In genomic region chr1:67540025-67540732, GRCh38 we compare ENCODE assay signal across 23 cellular contexts.
DNase-seq lines count a peak whose midpoint lies in the region; ATAC-seq, FAIRE-seq and TF ChIP-seq lines count a peak whose summit lies in the region.
"Had no signal": no experiment of that assay in that cellular context is flagged by ENCODE, and none has a peak within 500 bp of the region (broad histone marks: within the 10 kb centered on the region; RNA-seq: fewer than 3 reads in every experiment).

No MANE protein-coding gene starts in this region.

- DNase-seq in right cardiac atrium (peak; percentile 39 to 82 (median 56)), cardiac septum (ENCODE audit: low spot score) (no peak), left colon (no peak), pancreas (peak in 4 of 6 donors; percentile 35 to 52 (median 44)), NCI-H748 (lab: John Stamatoyannopoulos, UW; ENCODE audit: unreplicated experiment) (no peak), cerebellar cortex (ENCODE audit: low spot score) (no peak), LoVo (ENCODE audit: low spot score) (no peak)
- DNase-seq: activated B cell treated with CpG ODN at 0.5 μM for 24 hours; activated CD4-positive, alpha-beta T cell treated with anti-CD3 and anti-CD28 coated beads, Interleukin-2, amount 50 U/mL, for 48 hours; activated naive CD4-positive, alpha-beta T cell treated with Interleukin-2 at 50 U/mL for 16 hours; adrenal gland; CD4-positive, CD25-positive, alpha-beta regulatory T cell; Karpas-422; kidney glomerular epithelial cell; mesenchymal stem cell; naive thymus-derived CD4-positive, alpha-beta T cell; NCI-H1436; occipital lobe; SHP77 treated with DMSO at 0.1 percent for 48 hours; stimulated activated CD4-positive, alpha-beta T cell treated with anti-CD3 and anti-CD28 coated beads, Interleukin-2, amount 100 ng/mL, for 48 hours; uterus had no signal

- intact Hi-C loops in right cardiac atrium (cut with DNase I), result no loop called here
- intact Hi-C loops in cardiac septum (cut with DNase I), result no loop called here
- intact Hi-C loops in left colon (cut with DNase I, micrococcal nuclease), result no loop called here
- intact Hi-C loops in pancreas (cut with DNase I), result no loop called here

- H3K27me3 ChIP-seq in right cardiac atrium (ENCODE audit: control insufficient read depth, insufficient read depth), result no peaks in the 10 kb centered on the region
- H3K27me3 ChIP-seq in pancreas, result no peaks in the 10 kb centered on the region
- H3K27me3 ChIP-seq: adrenal gland, uterus had no signal

- no peak for TF ChIP-seq CTCF in pancreas (IDR thresholded peaks at IDR 0.05)

- no peak overlapping the region for H3K4me3 ChIP-seq in right cardiac atrium (ENCODE audit: low read length)
- no peak overlapping the region for H3K4me3 ChIP-seq in pancreas
- H3K4me3 ChIP-seq: adrenal gland, uterus had no signal

- H3K9me3 ChIP-seq in right cardiac atrium (ENCODE audit: control insufficient read depth, low read length) (no peaks in the 10 kb centered on the region), pancreas (no peaks in the 10 kb centered on the region)
- H3K9me3 ChIP-seq: adrenal gland, uterus had no signal

- no peak for FAIRE-seq in pancreas (lab: Jason Lieb, UNC)
- FAIRE-seq: A204.1 had no signal

- 68% methylated on average over 9 of the region's 9 CpGs for WGBS in right cardiac atrium
- WGBS in pancreas, 2 donors, result 23 to 35% methylated on average over 9 of the region's 9 CpGs

- H3K4me1 ChIP-seq in right cardiac atrium (ENCODE audit: control insufficient read depth, insufficient read depth, low read length) (no peaks in the 10 kb centered on the region), pancreas (peaks cover 5 to 7% (median 6%) of the 10 kb centered on the region in 3 donors)
- H3K4me1 ChIP-seq: adrenal gland, uterus had no signal

- H3K27ac ChIP-seq in right cardiac atrium (ENCODE audit: low read length), result no peak overlapping the region
- H3K27ac ChIP-seq in pancreas, result peak overlapping the region in 2 of 4 donors; percentile 53 to 70
- H3K27ac ChIP-seq: adrenal gland, uterus had no signal

- no peaks in the 10 kb centered on the region for H3K36me3 ChIP-seq in pancreas
- H3K36me3 ChIP-seq: adrenal gland, uterus had no signal

- ATAC-seq in right cardiac atrium (peak; percentile 68 to 84), left colon (peak; percentile 74), pancreas (peak; percentile 73 to 91 (median 84)), HG02885 (IDR thresholded peaks at IDR 0.05; ENCODE audit: poor library complexity, unreplicated experiment) (no peak)
- ATAC-seq: naive thymus-derived CD4-positive, alpha-beta T cell had no signal

Comparison
In these comparisons a context has a peak if more than half of its experiments do, and no peak if none do; other contexts are left out.
1. DNase-seq: peak in right cardiac atrium (3 of 3) and pancreas (4 of 6); none in cardiac septum (single experiment), left colon (0 of 2), NCI-H748 (single experiment), cerebellar cortex (single experiment) and LoVo (single experiment).